3 cellular contexts compared by ENCODE assay signal in genomic region chr3:75641107-75641517, GRCh38.
TF ChIP-seq lines count a peak whose summit lies in the region.

No MANE protein-coding gene starts in this region.

TF ChIP-seq in HEK293, 187 proteins besides CTCF, POLR2A, EP300 and RAD21 (continued from another document and continues in another):
- TF ChIP-seq, protein P1, sequence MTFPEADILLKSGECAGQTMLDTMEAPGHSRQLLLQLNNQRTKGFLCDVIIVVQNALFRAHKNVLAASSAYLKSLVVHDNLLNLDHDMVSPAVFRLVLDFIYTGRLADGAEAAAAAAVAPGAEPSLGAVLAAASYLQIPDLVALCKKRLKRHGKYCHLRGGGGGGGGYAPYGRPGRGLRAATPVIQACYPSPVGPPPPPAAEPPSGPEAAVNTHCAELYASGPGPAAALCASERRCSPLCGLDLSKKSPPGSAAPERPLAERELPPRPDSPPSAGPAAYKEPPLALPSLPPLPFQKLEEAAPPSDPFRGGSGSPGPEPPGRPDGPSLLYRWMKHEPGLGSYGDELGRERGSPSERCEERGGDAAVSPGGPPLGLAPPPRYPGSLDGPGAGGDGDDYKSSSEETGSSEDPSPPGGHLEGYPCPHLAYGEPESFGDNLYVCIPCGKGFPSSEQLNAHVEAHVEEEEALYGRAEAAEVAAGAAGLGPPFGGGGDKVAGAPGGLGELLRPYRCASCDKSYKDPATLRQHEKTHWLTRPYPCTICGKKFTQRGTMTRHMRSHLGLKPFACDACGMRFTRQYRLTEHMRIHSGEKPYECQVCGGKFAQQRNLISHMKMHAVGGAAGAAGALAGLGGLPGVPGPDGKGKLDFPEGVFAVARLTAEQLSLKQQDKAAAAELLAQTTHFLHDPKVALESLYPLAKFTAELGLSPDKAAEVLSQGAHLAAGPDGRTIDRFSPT (tag by site-specific recombination; IDR thresholded peaks at IDR 0.05) = peak; percentile 59; the same call in 1 of the 2 replicates
- TF ChIP-seq ZNF76 (tag by site-specific recombination; IDR thresholded peaks at IDR 0.05; ENCODE audit: borderline replicate concordance, low read depth) (peak; percentile 95), SP2 (tag by site-specific recombination; IDR thresholded peaks at IDR 0.05) (peak; percentile 53), ZNF366 (tag by site-specific recombination; conservative IDR thresholded peaks at IDR 0.05) (0 out of 2 replicates have a peak, but pooled peaks have one; percentile 19), ZBTB48 (tag by site-specific recombination; IDR thresholded peaks at IDR 0.05) (peak; percentile 78), ZNF629 (tag by site-specific recombination; IDR thresholded peaks at IDR 0.05) (peak; percentile 43; the same call in 1 of the 2 replicates), ZBTB17 (tag by site-specific recombination; IDR thresholded peaks at IDR 0.05) (peak; percentile 83), ZXDB (tag by site-specific recombination; IDR thresholded peaks at IDR 0.05) (peak; percentile 69)
- TF ChIP-seq, protein P2, sequence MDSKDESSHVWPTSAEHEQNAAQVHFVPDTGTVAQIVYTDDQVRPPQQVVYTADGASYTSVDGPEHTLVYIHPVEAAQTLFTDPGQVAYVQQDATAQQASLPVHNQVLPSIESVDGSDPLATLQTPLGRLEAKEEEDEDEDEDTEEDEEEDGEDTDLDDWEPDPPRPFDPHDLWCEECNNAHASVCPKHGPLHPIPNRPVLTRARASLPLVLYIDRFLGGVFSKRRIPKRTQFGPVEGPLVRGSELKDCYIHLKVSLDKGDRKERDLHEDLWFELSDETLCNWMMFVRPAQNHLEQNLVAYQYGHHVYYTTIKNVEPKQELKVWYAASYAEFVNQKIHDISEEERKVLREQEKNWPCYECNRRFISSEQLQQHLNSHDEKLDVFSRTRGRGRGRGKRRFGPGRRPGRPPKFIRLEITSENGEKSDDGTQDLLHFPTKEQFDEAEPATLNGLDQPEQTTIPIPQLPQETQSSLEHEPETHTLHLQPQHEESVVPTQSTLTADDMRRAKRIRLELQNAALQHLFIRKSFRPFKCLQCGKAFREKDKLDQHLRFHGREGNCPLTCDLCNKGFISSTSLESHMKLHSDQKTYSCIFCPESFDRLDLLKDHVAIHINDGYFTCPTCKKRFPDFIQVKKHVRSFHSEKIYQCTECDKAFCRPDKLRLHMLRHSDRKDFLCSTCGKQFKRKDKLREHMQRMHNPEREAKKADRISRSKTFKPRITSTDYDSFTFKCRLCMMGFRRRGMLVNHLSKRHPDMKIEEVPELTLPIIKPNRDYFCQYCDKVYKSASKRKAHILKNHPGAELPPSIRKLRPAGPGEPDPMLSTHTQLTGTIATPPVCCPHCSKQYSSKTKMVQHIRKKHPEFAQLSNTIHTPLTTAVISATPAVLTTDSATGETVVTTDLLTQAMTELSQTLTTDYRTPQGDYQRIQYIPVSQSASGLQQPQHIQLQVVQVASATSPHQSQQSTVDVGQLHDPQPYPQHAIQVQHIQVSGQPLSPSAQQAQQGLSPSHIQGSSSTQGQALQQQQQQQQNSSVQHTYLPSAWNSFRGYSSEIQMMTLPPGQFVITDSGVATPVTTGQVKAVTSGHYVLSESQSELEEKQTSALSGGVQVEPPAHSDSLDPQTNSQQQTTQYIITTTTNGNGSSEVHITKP (tag by site-specific recombination; IDR thresholded peaks at IDR 0.05) = peak; percentile 78

TF ChIP-seq in WTC11, 78 proteins besides CTCF, POLR2A, EP300 and RAD21 (continued from another document):
- TF ChIP-seq USF2 (CRISPR knock-in tag; IDR thresholded peaks at IDR 0.05) = peak; percentile 39; the same call in 1 of the 2 replicates
- peak; percentile 81; the same call in 1 of the 2 replicates for TF ChIP-seq CREM (CRISPR knock-in tag; IDR thresholded peaks at IDR 0.05)
- TF ChIP-seq SP1 (CRISPR knock-in tag; conservative IDR thresholded peaks at IDR 0.05) = peak; percentile 41; the same call in 1 of the 2 replicates

TF ChIP-seq in K562, 482 proteins besides CTCF, POLR2A, EP300 and RAD21 (continued from another document):
- TF ChIP-seq, protein P3, sequence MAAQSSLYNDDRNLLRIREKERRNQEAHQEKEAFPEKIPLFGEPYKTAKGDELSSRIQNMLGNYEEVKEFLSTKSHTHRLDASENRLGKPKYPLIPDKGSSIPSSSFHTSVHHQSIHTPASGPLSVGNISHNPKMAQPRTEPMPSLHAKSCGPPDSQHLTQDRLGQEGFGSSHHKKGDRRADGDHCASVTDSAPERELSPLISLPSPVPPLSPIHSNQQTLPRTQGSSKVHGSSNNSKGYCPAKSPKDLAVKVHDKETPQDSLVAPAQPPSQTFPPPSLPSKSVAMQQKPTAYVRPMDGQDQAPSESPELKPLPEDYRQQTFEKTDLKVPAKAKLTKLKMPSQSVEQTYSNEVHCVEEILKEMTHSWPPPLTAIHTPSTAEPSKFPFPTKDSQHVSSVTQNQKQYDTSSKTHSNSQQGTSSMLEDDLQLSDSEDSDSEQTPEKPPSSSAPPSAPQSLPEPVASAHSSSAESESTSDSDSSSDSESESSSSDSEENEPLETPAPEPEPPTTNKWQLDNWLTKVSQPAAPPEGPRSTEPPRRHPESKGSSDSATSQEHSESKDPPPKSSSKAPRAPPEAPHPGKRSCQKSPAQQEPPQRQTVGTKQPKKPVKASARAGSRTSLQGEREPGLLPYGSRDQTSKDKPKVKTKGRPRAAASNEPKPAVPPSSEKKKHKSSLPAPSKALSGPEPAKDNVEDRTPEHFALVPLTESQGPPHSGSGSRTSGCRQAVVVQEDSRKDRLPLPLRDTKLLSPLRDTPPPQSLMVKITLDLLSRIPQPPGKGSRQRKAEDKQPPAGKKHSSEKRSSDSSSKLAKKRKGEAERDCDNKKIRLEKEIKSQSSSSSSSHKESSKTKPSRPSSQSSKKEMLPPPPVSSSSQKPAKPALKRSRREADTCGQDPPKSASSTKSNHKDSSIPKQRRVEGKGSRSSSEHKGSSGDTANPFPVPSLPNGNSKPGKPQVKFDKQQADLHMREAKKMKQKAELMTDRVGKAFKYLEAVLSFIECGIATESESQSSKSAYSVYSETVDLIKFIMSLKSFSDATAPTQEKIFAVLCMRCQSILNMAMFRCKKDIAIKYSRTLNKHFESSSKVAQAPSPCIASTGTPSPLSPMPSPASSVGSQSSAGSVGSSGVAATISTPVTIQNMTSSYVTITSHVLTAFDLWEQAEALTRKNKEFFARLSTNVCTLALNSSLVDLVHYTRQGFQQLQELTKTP (IDR thresholded peaks at IDR 0.05; ENCODE audit: low read depth in 1 of 2, partially characterized antibody in 2 of 2) = peak in 1 of 2 experiments; percentile 94
- TF ChIP-seq HCFC1 (IDR thresholded peaks at IDR 0.05; ENCODE audit: low read depth, low read length) (peak; percentile 67), CXXC5 (CRISPR knock-in tag; IDR thresholded peaks at IDR 0.05) (peak; percentile 60; the same call in 1 of the 2 replicates)
